In genomic region chr5:172282277-172283019, GRCh38 we compare ENCODE assay signal across 8 cellular contexts. TPM values are rescaled to one million over a fixed set of nuclear protein-coding genes. Genes with fewer than 3 reads are reported as not detected.
A peak's percentile ranks its signal among the peaks of the same experiment; 100 is the strongest.
DNase-seq lines count a peak whose midpoint lies in the region; ATAC-seq and TF ChIP-seq lines count a peak whose summit lies in the region.

No MANE protein-coding gene starts in this region.

- H3K36me3 Mint-ChIP-seq in H9 (ENCODE audit: insufficient read depth in 1 of 3, low read depth in 3 of 3): peaks cover 0 to 16% (median 9%) of the 10 kb centered on the region in 3 experiments; a peak in 5 of 7 replicates

- H3F3A ChIP-seq in SU-DHL-6 (ENCODE audit: insufficient read depth): peaks cover 26% of the 10 kb centered on the region; the same call in 1 of the 2 replicates

- H4K20me1 ChIP-seq in H9 (ENCODE audit: control insufficient read depth, insufficient read depth, insufficient read length): no peaks in the 10 kb centered on the region
- 0 out of 2 replicates have a peak, but pooled peaks cover 7% of the 10 kb centered on the region for H4K20me1 ChIP-seq in SU-DHL-6 (ENCODE audit: low read depth, low read length)

- H3K4me1 ChIP-seq in H9 (ENCODE audit: insufficient read depth, low read length): peaks cover 4% of the 10 kb centered on the region; the same call in 1 of the 2 replicates
- peaks cover 0 to 48% (median 11%) of the 10 kb centered on the region in 3 donors for H3K4me1 ChIP-seq in gastroesophageal sphincter

- H3K27ac ChIP-seq in H9 (ENCODE audit: insufficient read length, low read depth, low read length): peak overlapping the region; percentile 7
- peak overlapping the region; percentile 72 for H3K27ac ChIP-seq in SU-DHL-6 (ENCODE audit: low read depth, low read length)
- H3K27ac ChIP-seq in gastroesophageal sphincter: peak overlapping the region; percentile 87 to 97 (median 93)
- H3K27ac ChIP-seq in skin epidermis: peak overlapping the region in 19 of 21 experiments; percentile 52 to 94 (median 88)

- H3K36me3 ChIP-seq in SU-DHL-6 (ENCODE audit: low read length): 0 out of 2 replicates have a peak, but pooled peaks cover 3% of the 10 kb centered on the region
- H3K36me3 ChIP-seq in gastroesophageal sphincter: no peaks in the 10 kb centered on the region

- TF ChIP-seq CTCF in H9 (conservative IDR thresholded peaks at IDR 0.05) (no peak), SU-DHL-6 (IDR thresholded peaks at IDR 0.05; ENCODE audit: insufficient read depth, low read length, poor library complexity, severe bottlenecking) (no peak), gastroesophageal sphincter (IDR thresholded peaks at IDR 0.05) (no peak)

- H3K23me2 ChIP-seq in H9 (ENCODE audit: insufficient read length, low read depth, low read length, poor library complexity, severe bottlenecking): peaks cover 6% of the 10 kb centered on the region

- H3K27me3 ChIP-seq in H9 (ENCODE audit: insufficient read depth, low read length) (no peaks in the 10 kb centered on the region), SU-DHL-6 (ENCODE audit: low read length) (no peaks in the 10 kb centered on the region), gastroesophageal sphincter (no peaks in the 10 kb centered on the region)

- WGBS in H9 (ENCODE audit: extremely low coverage, insufficient read length, low lambda C conversion rate): no CpG with 5 or more reads among the region's 13 CpGs
- 6 to 9% methylated on average over 8 to 12 of the region's 13 CpGs for WGBS in gastroesophageal sphincter (ENCODE audit: low coverage in 1 of 2), 2 donors

- H3T11ph ChIP-seq in H9 (ENCODE audit: low read length): no peak overlapping the region

- peak overlapping the region; percentile 96 for H3K4me2 ChIP-seq in H9 (ENCODE audit: insufficient read depth, insufficient read length, low read length)
- peak overlapping the region; percentile 88 for H3K4me2 ChIP-seq in SU-DHL-6 (ENCODE audit: low read depth, low read length, poor library complexity, severe bottlenecking)

- no peak overlapping the region for H3K23ac ChIP-seq in H9 (ENCODE audit: insufficient read length, low read depth, low read length)

- no peak for TF ChIP-seq POLR2A in gastroesophageal sphincter (IDR thresholded peaks at IDR 0.05)

- no peaks in the 10 kb centered on the region for H3K9me2 ChIP-seq in SU-DHL-6 (replicated peaks; ENCODE audit: insufficient read depth, low read length)

- H3K4me3 ChIP-seq in SU-DHL-6 (ENCODE audit: insufficient read depth, low read length, poor library complexity, severe bottlenecking): peak overlapping the region; percentile 100
- peak overlapping the region; percentile 69 to 97 for H3K4me3 ChIP-seq in gastroesophageal sphincter
- H3K4me3 ChIP-seq in skin epidermis: peak overlapping the region; percentile 83 to 99 (median 94)

- DNase-seq in H9: no peak
- DNase-seq in activated CD4-positive, CD25-positive, alpha-beta regulatory T cell (lab: John Stamatoyannopoulos, UW): no peak

- no peak overlapping the region for H2BK12ac ChIP-seq in H9 (ENCODE audit: insufficient read length, low read depth, low read length)

- no peak for TF ChIP-seq EP300 in gastroesophageal sphincter (IDR thresholded peaks at IDR 0.05)

- no peak overlapping the region for H2BK5ac ChIP-seq in H9 (ENCODE audit: insufficient read length, low read length)

- no peak overlapping the region for H4K91ac ChIP-seq in H9 (ENCODE audit: insufficient read length, low read depth, low read length)

- no peak overlapping the region for H2AFZ ChIP-seq in H9 (ENCODE audit: low read length)
- H2AFZ ChIP-seq in SU-DHL-6 (ENCODE audit: low read depth, low read length, severe bottlenecking): peak overlapping the region; percentile 72

- H3K4me1 Mint-ChIP-seq in H9: peaks cover 30 to 36% of the 10 kb centered on the region in 2 experiments

- H4K5ac ChIP-seq in H9 (ENCODE audit: insufficient read length, low read depth, low read length): no peak overlapping the region

- no peak overlapping the region for H2BK120ac ChIP-seq in H9 (ENCODE audit: low read depth, low read length, poor library complexity, severe bottlenecking)

- peak overlapping the region; percentile 96 to 98 for H3K4me3 Mint-ChIP-seq in H9

- peak overlapping the region; percentile 3 for H3K18ac ChIP-seq in H9 (ENCODE audit: insufficient read length, low read depth, low read length)

- no peak overlapping the region for H4K8ac ChIP-seq in H9 (replicated peaks; ENCODE audit: insufficient read length, low read depth, low read length)

- H3K9me3 Mint-ChIP-seq in H9: no peaks in the 10 kb centered on the region; a peak in 1 of 5 replicates

- H3K79me2 ChIP-seq in H9 (ENCODE audit: insufficient read depth, low read length) (peaks cover 39% of the 10 kb centered on the region; the same call in 1 of the 2 replicates), SU-DHL-6 (ENCODE audit: insufficient read depth, low read length) (peaks cover 59% of the 10 kb centered on the region)

- no peak overlapping the region for H2AK5ac ChIP-seq in H9 (ENCODE audit: insufficient read length, low read length)

- H2BK15ac ChIP-seq in H9 (ENCODE audit: low read depth, low read length): no peak overlapping the region

- no peak overlapping the region for H2BK20ac ChIP-seq in H9 (ENCODE audit: low read depth, low read length, poor library complexity, severe bottlenecking)

- H3K56ac ChIP-seq in H9 (ENCODE audit: insufficient read length, low read depth, low read length): no peak overlapping the region

- peak overlapping the region; percentile 72; the same call in 1 of the 2 replicates for H3K14ac ChIP-seq in H9 (ENCODE audit: insufficient read depth, low read length)

- no peak overlapping the region for H3K4ac ChIP-seq in H9 (ENCODE audit: low read depth, low read length)

- peak overlapping the region; percentile 95 for H3K9ac ChIP-seq in H9 (ENCODE audit: extremely low read depth, insufficient read length, low read length)
- peak overlapping the region; percentile 99 for H3K9ac ChIP-seq in SU-DHL-6 (ENCODE audit: low read length)

- H3K27me3 Mint-ChIP-seq in H9 (ENCODE audit: low read depth): no peaks in the 10 kb centered on the region

- no peak for ATAC-seq in gastroesophageal sphincter
- no peak for ATAC-seq in HG03159 (IDR thresholded peaks at IDR 0.05; ENCODE audit: unreplicated experiment)
- ATAC-seq in HG03139 (IDR thresholded peaks at IDR 0.05; ENCODE audit: unreplicated experiment): no peak
- ATAC-seq in HG02970 (IDR thresholded peaks at IDR 0.05; ENCODE audit: low FRiP score, unreplicated experiment): no peak

- peak overlapping the region; percentile 94 to 97 (median 97) for H3K27ac Mint-ChIP-seq in H9

- H3K79me1 ChIP-seq in H9 (ENCODE audit: insufficient read depth, low read depth, low read length, poor library complexity, severe bottlenecking): no peaks in the 10 kb centered on the region

- H3K9me3 ChIP-seq in H9 (ENCODE audit: control insufficient read depth, low read depth, low read length) (no peaks in the 10 kb centered on the region), SU-DHL-6 (ENCODE audit: insufficient read depth, low read length) (no peaks in the 10 kb centered on the region), gastroesophageal sphincter (no peaks in the 10 kb centered on the region)

RNA-seq across cellular contexts. Expression of gene UBTD2, which starts 1.1 kb away (rescaled TPM):
- total RNA-seq in H9 (2021) (39.9 and 42.6 TPM in 2 replicates), gastroesophageal sphincter (10 to 100 TPM; 17.3 to 26.6 (median 20.2) TPM)

Comparison
In these comparisons a context has a peak if more than half of its experiments do, and no peak if none do; other contexts are left out.
1. H3K27ac ChIP-seq: peak in every context shown above with its lines; median percentile 93 in gastroesophageal sphincter; 88 in skin epidermis; 72 in SU-DHL-6; 7 in H9.